ENCODE assay signal across 1 cellular context in the genomic region with DNA sequence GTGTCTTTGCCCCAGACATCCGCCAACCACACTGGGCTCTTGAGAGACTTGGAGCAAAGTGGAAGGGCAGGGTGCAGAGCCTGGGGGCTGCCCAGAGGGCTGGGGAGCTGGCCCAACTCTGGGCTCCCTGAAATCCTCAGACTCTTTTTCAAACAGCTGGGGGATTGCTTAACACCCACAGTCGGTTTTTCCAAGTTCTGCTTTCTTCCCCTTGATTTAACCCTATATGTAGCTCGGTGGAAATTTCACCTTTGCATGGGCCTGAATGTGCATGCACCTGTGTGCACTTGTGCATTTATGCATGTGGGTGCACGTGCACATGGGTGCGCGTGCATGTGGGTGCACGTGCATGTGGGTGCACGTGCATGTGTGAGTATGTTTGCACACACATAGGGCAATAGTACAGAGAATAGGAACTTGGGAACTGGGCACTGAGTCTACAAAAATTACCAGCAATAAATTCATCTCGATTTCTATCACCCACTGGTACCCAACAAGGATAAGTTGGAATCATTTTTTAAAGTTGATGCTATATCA.
TF ChIP-seq lines count a peak whose summit lies in the region.

No MANE protein-coding gene starts in this region.

TF ChIP-seq in GM23338, 12 proteins besides CTCF, POLR2A, EP300 and RAD21 (continued from another document):
- TF ChIP-seq, protein P1, sequence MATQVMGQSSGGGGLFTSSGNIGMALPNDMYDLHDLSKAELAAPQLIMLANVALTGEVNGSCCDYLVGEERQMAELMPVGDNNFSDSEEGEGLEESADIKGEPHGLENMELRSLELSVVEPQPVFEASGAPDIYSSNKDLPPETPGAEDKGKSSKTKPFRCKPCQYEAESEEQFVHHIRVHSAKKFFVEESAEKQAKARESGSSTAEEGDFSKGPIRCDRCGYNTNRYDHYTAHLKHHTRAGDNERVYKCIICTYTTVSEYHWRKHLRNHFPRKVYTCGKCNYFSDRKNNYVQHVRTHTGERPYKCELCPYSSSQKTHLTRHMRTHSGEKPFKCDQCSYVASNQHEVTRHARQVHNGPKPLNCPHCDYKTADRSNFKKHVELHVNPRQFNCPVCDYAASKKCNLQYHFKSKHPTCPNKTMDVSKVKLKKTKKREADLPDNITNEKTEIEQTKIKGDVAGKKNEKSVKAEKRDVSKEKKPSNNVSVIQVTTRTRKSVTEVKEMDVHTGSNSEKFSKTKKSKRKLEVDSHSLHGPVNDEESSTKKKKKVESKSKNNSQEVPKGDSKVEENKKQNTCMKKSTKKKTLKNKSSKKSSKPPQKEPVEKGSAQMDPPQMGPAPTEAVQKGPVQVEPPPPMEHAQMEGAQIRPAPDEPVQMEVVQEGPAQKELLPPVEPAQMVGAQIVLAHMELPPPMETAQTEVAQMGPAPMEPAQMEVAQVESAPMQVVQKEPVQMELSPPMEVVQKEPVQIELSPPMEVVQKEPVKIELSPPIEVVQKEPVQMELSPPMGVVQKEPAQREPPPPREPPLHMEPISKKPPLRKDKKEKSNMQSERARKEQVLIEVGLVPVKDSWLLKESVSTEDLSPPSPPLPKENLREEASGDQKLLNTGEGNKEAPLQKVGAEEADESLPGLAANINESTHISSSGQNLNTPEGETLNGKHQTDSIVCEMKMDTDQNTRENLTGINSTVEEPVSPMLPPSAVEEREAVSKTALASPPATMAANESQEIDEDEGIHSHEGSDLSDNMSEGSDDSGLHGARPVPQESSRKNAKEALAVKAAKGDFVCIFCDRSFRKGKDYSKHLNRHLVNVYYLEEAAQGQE (IDR thresholded peaks at IDR 0.05; ENCODE audit: unreplicated experiment) = no peak
- TF ChIP-seq NANOG (IDR thresholded peaks at IDR 0.05; ENCODE audit: borderline replicate concordance) = no peak
